ENCODE assay signal across 1 cellular context in genomic region chr11:71614366-71614917, GRCh38.
TF ChIP-seq lines count a peak whose summit lies in the region.
"Not testable (repeated sequence)": the region's sequence is repeated elsewhere in the genome, so short reads cannot be mapped to it uniquely, and the experiment has no call there.

No MANE protein-coding gene starts in this region.

TF ChIP-seq in HepG2, 621 proteins besides CTCF, POLR2A, EP300 and RAD21:
- TF ChIP-seq MED1 (CRISPR knock-in tag; IDR thresholded peaks at IDR 0.05) = peak; percentile 29; the same call in 1 of the 2 replicates
- 0 out of 2 replicates have a peak, but pooled peaks have one; percentile 14 for TF ChIP-seq PITX1 (CRISPR knock-in tag; IDR thresholded peaks at IDR 0.05)
- 0 out of 2 replicates have a peak, but pooled peaks have one; percentile 5 for TF ChIP-seq ZFY (CRISPR knock-in tag; IDR thresholded peaks at IDR 0.05)
- peak; percentile 93 for TF ChIP-seq ZNF652 (CRISPR knock-in tag; IDR thresholded peaks at IDR 0.05; ENCODE audit: borderline replicate concordance, low read depth)
- peak; percentile 8; the same call in 1 of the 2 replicates for TF ChIP-seq ZFX (CRISPR knock-in tag; IDR thresholded peaks at IDR 0.05; ENCODE audit: low read depth)
- peak; percentile 15; the same call in 1 of the 2 replicates for TF ChIP-seq SALL1 (CRISPR knock-in tag; IDR thresholded peaks at IDR 0.05)
- TF ChIP-seq TBX2 (CRISPR knock-in tag; IDR thresholded peaks at IDR 0.05; ENCODE audit: borderline replicate concordance) = peak; percentile 52
- 0 out of 2 replicates have a peak, but pooled peaks have one; percentile 8 for TF ChIP-seq PAXIP1 (CRISPR knock-in tag; conservative IDR thresholded peaks at IDR 0.05)
- not testable (repeated sequence) for TF ChIP-seq LCORL (IDR thresholded peaks at IDR 0.05)
- TF ChIP-seq LCORL (CRISPR knock-in tag; IDR thresholded peaks at IDR 0.05) = 0 out of 2 replicates have a peak, but pooled peaks have one; percentile 27
TF ChIP-seq in HepG2: peak in this region for 9; not testable (repeated sequence) for 612.
